ENCODE assay signal across 23 cellular contexts in genomic region chrX:81900522-81900921, GRCh38.
"Had no signal": no experiment of that assay in that cellular context is flagged by ENCODE, and none has a peak within 500 bp of the region (broad histone marks: within the 10 kb centered on the region; RNA-seq: fewer than 3 reads in every experiment).

No MANE protein-coding gene starts in this region.

- DNase-seq: Kasumi-1; MG63; NCI-H1092 treated with DMSO at 0.1 percent for 48 hours; NCI-H1436; NCI-H187; NCI-H2029; NCI-H2081 treated with DMSO at 0.1 percent for 48 hours; NCI-H2171; NCI-H226; NCI-H446; NCI-H510A; NCI-H524 treated with DMSO at 0.1 percent for 48 hours; NCI-H69; NCI-H774; NK-92 treated with Interleukin-12 subunit alpha and Interleukin-12 subunit beta, amount 100 ng/mL, for 24 hours; PC-9; Peyer's patch; SHP77 treated with DMSO at 0.1 percent for 48 hours; SJCRH30 had no signal

- FAIRE-seq: HTR-8/SVneo, K562 had no signal

- ATAC-seq: K562, Right ventricle myocardium inferior, SK-N-SH treated with all-trans-retinoic acid at 6 μM for 48 hours had no signal
